In genomic region chr12:84113666-84114065, GRCh38 we compare ENCODE assay signal across 3 cellular contexts.
TF ChIP-seq lines count a peak whose summit lies in the region.

No MANE protein-coding gene starts in this region.

TF ChIP-seq in SK-N-SH, 30 proteins besides CTCF, POLR2A, EP300 and RAD21:
- TF ChIP-seq TAF1 (IDR thresholded peaks at IDR 0.05; ENCODE audit: borderline replicate concordance, low read depth, low read length): no peak

TF ChIP-seq in SK-N-SH treated with all-trans-retinoic acid at 6 μM for 48 hours, 23 proteins besides CTCF, POLR2A, EP300 and RAD21:
- TF ChIP-seq ZFP30 (CRISPR knock-in tag; IDR thresholded peaks at IDR 0.05) (no peak), RARB (CRISPR knock-in tag; IDR thresholded peaks at IDR 0.05) (no peak), GLIS3 (CRISPR knock-in tag; IDR thresholded peaks at IDR 0.05) (no peak), CSDC2 (CRISPR knock-in tag; IDR thresholded peaks at IDR 0.05) (no peak), CSRNP3 (CRISPR knock-in tag; IDR thresholded peaks at IDR 0.05) (no peak)

TF ChIP-seq in IMR-90, 13 proteins besides CTCF, POLR2A, EP300 and RAD21:
- TF ChIP-seq USF2 (IDR thresholded peaks at IDR 0.05; ENCODE audit: low read depth, low read length) (no peak), NFE2L2 (IDR thresholded peaks at IDR 0.05; ENCODE audit: low read depth, low read length) (no peak), MXI1 (IDR thresholded peaks at IDR 0.05; ENCODE audit: borderline replicate concordance, low read depth, low read length) (no peak), BHLHE40 (IDR thresholded peaks at IDR 0.05; ENCODE audit: low read depth, low read length) (no peak), RCOR1 (IDR thresholded peaks at IDR 0.05; ENCODE audit: insufficient replicate concordance, low read length) (no peak), FOS (IDR thresholded peaks at IDR 0.05; ENCODE audit: low read depth, low read length) (no peak), CEBPB (IDR thresholded peaks at IDR 0.05; ENCODE audit: low read depth, low read length) (no peak), SMC3 (IDR thresholded peaks at IDR 0.05; ENCODE audit: low read depth, low read length) (no peak)
TF ChIP-seq in IMR-90: peak in this region for 0.
